ENCODE assay signal across 8 cellular contexts in the genomic region with DNA sequence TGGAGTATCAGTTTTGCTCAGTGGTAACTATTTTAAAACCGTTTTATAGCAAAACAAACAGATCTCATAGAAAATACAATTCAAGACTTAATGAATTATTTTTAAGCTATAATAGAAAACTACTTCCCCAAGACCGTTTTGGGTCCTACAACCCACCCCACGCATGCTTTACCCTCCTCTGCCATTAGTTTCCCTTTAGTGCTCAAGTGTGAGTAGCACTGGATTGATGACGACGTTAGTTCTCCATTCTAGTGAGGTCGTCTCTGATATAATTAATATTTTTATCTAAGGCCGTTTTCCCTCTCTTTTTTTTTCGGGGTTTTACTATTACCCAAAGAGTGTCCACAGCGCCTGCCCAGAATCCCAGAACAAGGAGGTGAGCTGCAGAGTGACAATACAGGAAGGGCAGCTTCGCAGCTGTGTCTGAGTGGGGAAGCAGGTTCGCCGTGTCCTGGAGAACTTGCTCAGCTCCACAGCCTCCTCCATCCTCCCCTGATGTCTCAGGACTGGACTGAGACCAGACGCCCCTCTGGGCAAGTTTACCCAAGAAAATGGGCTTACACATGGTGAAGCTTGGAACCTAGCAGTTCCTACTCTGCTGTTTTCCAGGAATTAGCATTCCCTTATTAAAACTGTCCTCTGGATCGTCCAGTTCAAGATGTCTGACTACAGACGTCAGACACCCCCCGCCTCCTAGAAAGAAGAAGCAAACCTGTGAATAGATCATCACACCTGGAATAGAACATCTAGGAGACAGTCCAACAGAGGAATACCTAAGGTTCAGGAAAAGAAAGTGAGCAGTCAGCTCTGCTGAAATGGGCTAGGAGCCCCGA. TPM values are rescaled to one million over a fixed set of nuclear protein-coding genes. Genes with fewer than 3 reads are reported as not detected.
DNase-seq lines count a peak whose midpoint lies in the region; ATAC-seq and TF ChIP-seq lines count a peak whose summit lies in the region.

No MANE protein-coding gene starts in this region.

- H3K36me3 ChIP-seq in MG63 (no peaks in the 10 kb centered on the region), lung (ENCODE audit: control insufficient read depth in 2 of 2, insufficient read depth in 2 of 2, low read length in 2 of 2) (no peaks in the 10 kb centered on the region), urinary bladder (ENCODE audit: insufficient read depth) (no peaks in the 10 kb centered on the region)

- peaks cover 63% of the 10 kb centered on the region for H3K27me3 Mint-ChIP-seq in T-helper 1 cell treated with Interleukin-12 subunit alpha and Interleukin-12 subunit beta and Interleukin-4 antibody, amounts not matched to agents 30 μg/mL and 1 μg/mL, for 36 hours (ENCODE audit: low read depth)

- H3K36me3 Mint-ChIP-seq in T-helper 1 cell treated with Interleukin-12 subunit alpha and Interleukin-12 subunit beta and Interleukin-4 antibody, amounts not matched to agents 30 μg/mL and 1 μg/mL, for 36 hours (ENCODE audit: low read depth), result no peaks in the 10 kb centered on the region

- H3K4me1 Mint-ChIP-seq in T-helper 1 cell treated with Interleukin-12 subunit alpha and Interleukin-12 subunit beta and Interleukin-4 antibody, amounts not matched to agents 30 μg/mL and 1 μg/mL, for 36 hours (ENCODE audit: low read depth), result peaks cover 11% of the 10 kb centered on the region

- 16 to 20% methylated on average over 17 of the region's 17 CpGs for WGBS in lung, 2 donors
- WGBS in urinary bladder, result 37% methylated on average over 17 of the region's 17 CpGs

- H3K4me3 Mint-ChIP-seq in T-helper 1 cell treated with Interleukin-12 subunit alpha and Interleukin-12 subunit beta and Interleukin-4 antibody, amounts not matched to agents 30 μg/mL and 1 μg/mL, for 36 hours, result peak overlapping the region; percentile 76

- H3K27me3 ChIP-seq in MG63 (peaks cover 6% of the 10 kb centered on the region), lung (ENCODE audit: control insufficient read depth, insufficient read depth) (no peaks in the 10 kb centered on the region)

- H3K4me1 ChIP-seq in lung (ENCODE audit: control insufficient read depth in 2 of 2, insufficient read depth in 2 of 2, low read length in 2 of 2) (peaks cover 0 to 3% of the 10 kb centered on the region in 2 donors), urinary bladder (ENCODE audit: insufficient read depth) (no peaks in the 10 kb centered on the region)

- DNase-seq in T-helper 1 cell, result no peak
- peak; percentile 9 for DNase-seq in MG63
- peak; percentile 63 to 89 for DNase-seq in T47D (ENCODE audit: low read depth in 1 of 2, low spot score in 1 of 2)
- no peak for DNase-seq in lung (ENCODE audit: low spot score)

- no peak overlapping the region for H3K27ac ChIP-seq in lung (ENCODE audit: low read depth in 1 of 2, low read length in 1 of 2)
- no peak overlapping the region for H3K27ac ChIP-seq in urinary bladder (ENCODE audit: low read depth)

- H3K9me3 Mint-ChIP-seq in T-helper 1 cell treated with Interleukin-12 subunit alpha and Interleukin-12 subunit beta and Interleukin-4 antibody, amounts not matched to agents 30 μg/mL and 1 μg/mL, for 36 hours, result no peaks in the 10 kb centered on the region

- H3K4me3 ChIP-seq in MG63, result peak overlapping the region; percentile 24
- peak overlapping the region; percentile 9 for H3K4me3 ChIP-seq in lung
- H3K4me3 ChIP-seq in urinary bladder (ENCODE audit: low read depth, low read length), result peak overlapping the region; percentile 38

- TF ChIP-seq CTCF in lung (IDR thresholded peaks at IDR 0.05; ENCODE audit: control extremely low read depth, extremely low read depth), result no peak

- in situ Hi-C loops in T47D (cut with HindIII; ENCODE audit: low pct_unique_long_range_greater_than_20kb, low sequenced_read_pairs), result no loop called here

- ATAC-seq in lung (ENCODE audit: insufficient read depth, low FRiP score) (no peak), HG02588 (IDR thresholded peaks at IDR 0.05; ENCODE audit: unreplicated experiment) (no peak), HG03095 (IDR thresholded peaks at IDR 0.05; ENCODE audit: unreplicated experiment) (no peak)

- no peak overlapping the region for H3K27ac Mint-ChIP-seq in T-helper 1 cell treated with Interleukin-12 subunit alpha and Interleukin-12 subunit beta and Interleukin-4 antibody, amounts not matched to agents 30 μg/mL and 1 μg/mL, for 36 hours

- peaks cover 3% of the 10 kb centered on the region; the same call in 1 of the 2 replicates for H3K9me3 ChIP-seq in MG63
- H3K9me3 ChIP-seq in lung (ENCODE audit: control insufficient read depth in 2 of 2, insufficient read depth in 1 of 2, low read length in 1 of 2), result peaks cover 0 to 1% of the 10 kb centered on the region in 2 donors

RNA-seq across cellular contexts. Expression of a gene that starts 31.9 kb away (rescaled TPM):
- total RNA-seq in MG63 (2014; rRNA removed; shearing (Covaris generic); ENCODE audit: low replicate concordance), result 17.5 and 17.7 TPM in 2 replicates
- 100 to 1,000 TPM in 1 of 2 donors, 10 to 100 TPM in 1; 53.2 to 175 TPM for total RNA-seq in lung
- 10 to 100 TPM; 11.9 to 13.5 TPM for polyA plus RNA-seq in lung
- total RNA-seq in urinary bladder, result 302 TPM
- 12.8 TPM for polyA plus RNA-seq in urinary bladder

Comparison
In these comparisons a context has a peak if more than half of its experiments do, and no peak if none do; other contexts are left out.
1. DNase-seq: peak in MG63 (single experiment) and T47D (2 of 2); none in T-helper 1 cell (0 of 5) and lung (single experiment).
2. Peak in every context shown above with its lines, with median percentiles within 50 percentile points of each other: H3K4me3 ChIP-seq.